Comparison of ENCODE assay signal across 8 cellular contexts in genomic region chr4:121096629-121097028, GRCh38. TPM values are rescaled to one million over a fixed set of nuclear protein-coding genes. Genes with fewer than 3 reads are reported as not detected.
A peak's percentile ranks its signal among the peaks of the same experiment; 100 is the strongest.
DNase-seq lines count a peak whose midpoint lies in the region; ATAC-seq and TF ChIP-seq lines count a peak whose summit lies in the region.

No MANE protein-coding gene starts in this region.

- no peaks in the 10 kb centered on the region for H4K20me1 ChIP-seq in GM23248 (ENCODE audit: insufficient read depth)

- H3K27me3 ChIP-seq in GM23248 (replicated peaks; ENCODE audit: insufficient read depth) (no peaks in the 10 kb centered on the region), foreskin keratinocyte (peaks cover 4% of the 10 kb centered on the region), testis (no peaks in the 10 kb centered on the region)

- H3K9me3 ChIP-seq in GM23248 (ENCODE audit: low read depth), result no peaks in the 10 kb centered on the region
- H3K9me3 ChIP-seq in testis, result no peaks in the 10 kb centered on the region

- 8 to 16% methylated on average over 2 of the region's 2 CpGs for WGBS in GM23248 (ENCODE audit: low coverage in 1 of 2, low lambda C conversion rate in 2 of 2, missing lambda C conversion rate in 2 of 2), 2 experiments
- WGBS in testis, 2 donors, result 33 to 36% methylated on average over 2 of the region's 2 CpGs

- TF ChIP-seq CTCF in 22Rv1 (IDR thresholded peaks at IDR 0.05) (peak; percentile 71), foreskin keratinocyte (conservative IDR thresholded peaks at IDR 0.05) (peak; percentile 67), testis (IDR thresholded peaks at IDR 0.05) (peak in 2 of 3 experiments; percentile 25 to 54)

- no peaks in the 10 kb centered on the region for H3K79me2 ChIP-seq in GM23248 (ENCODE audit: insufficient read depth)

- H3K4me3 ChIP-seq in GM23248 (no peak overlapping the region), testis (no peak overlapping the region)

- H2AFZ ChIP-seq in GM23248, result peak overlapping the region; percentile 46

- intact Hi-C loops in testis (cut with DNase I; ENCODE audit: low total_unique reads), result loop anchor here (10.0 kb wide), 1 partner anchor 942 kb away; no protein-coding TSS in a partner anchor

- DNase-seq in GM23248 (peak; percentile 73), SK-MEL-5 (ENCODE audit: low read depth, low spot score) (peak; percentile 38), foreskin keratinocyte (peak in 1 of 2 donors; percentile 18), testis (no peak)
- no peak for DNase-seq in activated CD8-positive, alpha-beta memory T cell treated with anti-CD3 and anti-CD28 coated beads, Interleukin-2, amount 50 U/mL, for 48 hours
- DNase-seq in activated effector memory CD4-positive, alpha-beta T cell treated with Interleukin-2 at 50 U/mL for 16 hours, result no peak

- no peaks in the 10 kb centered on the region for H3K9me2 ChIP-seq in GM23248 (ENCODE audit: insufficient read depth)

- H3K27ac ChIP-seq in 22Rv1, result no peak overlapping the region
- H3K27ac ChIP-seq in GM23248, result peak overlapping the region; percentile 27
- H3K27ac ChIP-seq in foreskin keratinocyte, result no peak overlapping the region
- H3K27ac ChIP-seq in testis, result no peak overlapping the region

- ATAC-seq in foreskin keratinocyte (no peak), HG03442 (IDR thresholded peaks at IDR 0.05; ENCODE audit: unreplicated experiment) (no peak)

- H3F3A ChIP-seq in GM23248 (ENCODE audit: insufficient read depth), result no peaks in the 10 kb centered on the region

- H3K4me2 ChIP-seq in GM23248 (ENCODE audit: unreplicated experiment), result peak overlapping the region; percentile 31

- TF ChIP-seq POLR2A in testis (IDR thresholded peaks at IDR 0.05), result no peak

- H3K9ac ChIP-seq in GM23248, result peak overlapping the region; percentile 16

- in situ Hi-C loops in GM23248 (cut with MboI), result loop anchor here (10.0 to 25.0 kb wide), 2 partner anchors 384 to 1022 kb away; no protein-coding TSS in a partner anchor
- in situ Hi-C loops in SK-MEL-5 (cut with HindIII; ENCODE audit: low pct_unique_long_range_greater_than_20kb, low sequenced_read_pairs), result no loop called here

- H3K4me1 ChIP-seq in GM23248 (ENCODE audit: insufficient read depth) (peaks cover 11% of the 10 kb centered on the region), foreskin keratinocyte (no peaks in the 10 kb centered on the region), testis (no peaks in the 10 kb centered on the region)

- H3K36me3 ChIP-seq in GM23248 (ENCODE audit: low read depth) (no peaks in the 10 kb centered on the region), testis (ENCODE audit: low read depth, missing control alignments) (no peaks in the 10 kb centered on the region)

RNA-seq across cellular contexts. Expression of gene NDNF, which starts 24.3 kb away (rescaled TPM):
- total RNA-seq in GM23248 (2014; rRNA removed; shearing (Covaris generic)), result 1.9 and 3.4 TPM in 2 replicates
- polyA plus RNA-seq in GM23248 (2016; fragmentation: Nextera tagmentation; extraction: Ambion mirVana) (3.1 and 4.5 TPM in 2 replicates), foreskin keratinocyte (not detected in 2 replicates), testis (ENCODE audit: insufficient read depth, low read depth, low replicate concordance) (20.7 TPM)
- not detected in 2 replicates for total RNA-seq in SK-MEL-5 (2014; rRNA removed; shearing (Covaris generic))
- not detected in 2 replicates for polyA plus RNA-seq in SK-MEL-5 (2015; cell fraction: cytosol; rRNA removed)
- polyA plus RNA-seq in SK-MEL-5 (2015; cell fraction: nucleus; rRNA removed), result not detected in 2 replicates
- total RNA-seq in foreskin keratinocyte (not detected in 2 replicates), testis (1 to 10 TPM; 3.3 to 7.6 TPM)

Comparison
In these comparisons a context has a peak if more than half of its experiments do, and no peak if none do; other contexts are left out.
1. DNase-seq: peak in GM23248 (single experiment) and SK-MEL-5 (single experiment); none in testis (single experiment), activated CD8-positive, alpha-beta memory T cell treated with anti-CD3 and anti-CD28 coated beads, Interleukin-2, amount 50 U/mL, for 48 hours (single experiment) and activated effector memory CD4-positive, alpha-beta T cell treated with Interleukin-2 at 50 U/mL for 16 hours (single experiment).
2. Peak in every context shown above with its lines, with median percentiles within 50 percentile points of each other: CTCF ChIP-seq.